11 cellular contexts compared by ENCODE assay signal in genomic region chr9:8365029-8365428, GRCh38.
DNase-seq lines count a peak whose midpoint lies in the region; ATAC-seq and TF ChIP-seq lines count a peak whose summit lies in the region.
"Had no signal": no experiment of that assay in that cellular context is flagged by ENCODE, and none has a peak within 500 bp of the region (broad histone marks: within the 10 kb centered on the region; RNA-seq: fewer than 3 reads in every experiment).

No MANE protein-coding gene starts in this region.

- H3K27me3 ChIP-seq in SJCRH30 (no peaks in the 10 kb centered on the region), kidney epithelial cell (ENCODE audit: control insufficient read depth, insufficient read depth, low read length) (no peaks in the 10 kb centered on the region), ascending aorta (no peaks in the 10 kb centered on the region), prostate gland (replicated peaks; ENCODE audit: insufficient read depth) (no peaks in the 10 kb centered on the region)

- DNase-seq in AG08396 (ENCODE audit: low spot score) (peak; percentile 1), SJCRH30 (peak in 1 of 2 experiments; percentile 12), kidney epithelial cell (ENCODE audit: low read depth) (peak; percentile 48), ascending aorta (ENCODE audit: low spot score in 2 of 2) (no peak), prostate gland (ENCODE audit: low spot score) (no peak), NCI-H1436 treated with DMSO at 0.1 percent for 48 hours (lab: John Stamatoyannopoulos, UW) (no peak)
- DNase-seq: CD8-positive, alpha-beta memory T cell; kidney had no signal

- TF ChIP-seq CTCF in kidney epithelial cell (IDR thresholded peaks at IDR 0.05; ENCODE audit: insufficient read depth, low read length, poor library complexity, severe bottlenecking) (no peak), ascending aorta (IDR thresholded peaks at IDR 0.05) (no peak), prostate gland (IDR thresholded peaks at IDR 0.05) (no peak)

- H3K4me1 ChIP-seq in SJCRH30: peaks cover 6% of the 10 kb centered on the region; the same call in 1 of the 2 replicates
- no peaks in the 10 kb centered on the region for H3K4me1 ChIP-seq in ascending aorta
- no peaks in the 10 kb centered on the region for H3K4me1 ChIP-seq in prostate gland (replicated peaks)

- H3K9me3 ChIP-seq in SJCRH30 (replicated peaks) (no peaks in the 10 kb centered on the region), ascending aorta (no peaks in the 10 kb centered on the region), prostate gland (no peaks in the 10 kb centered on the region)

- intact Hi-C loops in ascending aorta (cut with DNase I): no loop called here
- intact Hi-C loops in prostate gland (cut with DNase I): no loop called here

- peak overlapping the region; percentile 15; the same call in 1 of the 2 replicates for H3K27ac ChIP-seq in SJCRH30
- H3K27ac ChIP-seq in ascending aorta: peak overlapping the region in 1 of 2 donors; percentile 23
- no peak overlapping the region for H3K27ac ChIP-seq in prostate gland

- TF ChIP-seq POLR2A in prostate gland (IDR thresholded peaks at IDR 0.05): no peak

- H3K4me3 ChIP-seq in SJCRH30 (no peak overlapping the region), kidney epithelial cell (ENCODE audit: low read depth, low read length) (no peak overlapping the region), ascending aorta (no peak overlapping the region), prostate gland (no peak overlapping the region)
- H3K4me3 ChIP-seq: skin epidermis had no signal

- ATAC-seq in HG02610 (IDR thresholded peaks at IDR 0.05; ENCODE audit: unreplicated experiment) (peak; percentile 54), HG02623 (IDR thresholded peaks at IDR 0.05; ENCODE audit: unreplicated experiment) (no peak)

- WGBS in prostate gland: 38% methylated on average over 2 of the region's 2 CpGs

- no peaks in the 10 kb centered on the region; the same call in 1 of the 2 replicates for H3K36me3 ChIP-seq in SJCRH30
- no peaks in the 10 kb centered on the region for H3K36me3 ChIP-seq in kidney epithelial cell (ENCODE audit: control insufficient read depth, insufficient read depth, low read length)
- H3K36me3 ChIP-seq in ascending aorta: no peaks in the 10 kb centered on the region
- no peaks in the 10 kb centered on the region for H3K36me3 ChIP-seq in prostate gland

Comparison
In these comparisons a context has a peak if more than half of its experiments do, and no peak if none do; other contexts are left out.
1. DNase-seq: peak in AG08396 (single experiment) and kidney epithelial cell (single experiment); none in ascending aorta (0 of 2), prostate gland (single experiment) and NCI-H1436 treated with DMSO at 0.1 percent for 48 hours (single experiment).